2 cellular contexts compared by ENCODE assay signal in genomic region chr17:50380369-50381259, GRCh38.
TF ChIP-seq lines count a peak whose summit lies in the region.

No MANE protein-coding gene starts in this region.

TF ChIP-seq in A549, 52 proteins besides CTCF, POLR2A, EP300 and RAD21:
- peak; percentile 47; the same call in 1 of the 2 replicates for TF ChIP-seq FOSB (CRISPR knock-in tag; IDR thresholded peaks at IDR 0.05)
- peak; percentile 3 for TF ChIP-seq TFCP2L1 (CRISPR knock-in tag; IDR thresholded peaks at IDR 0.05)
- TF ChIP-seq EHF (CRISPR knock-in tag; IDR thresholded peaks at IDR 0.05), result no peak
- TF ChIP-seq HOXB13 (CRISPR knock-in tag; IDR thresholded peaks at IDR 0.05; ENCODE audit: low read depth), result no peak
- no peak for TF ChIP-seq RCOR1 (IDR thresholded peaks at IDR 0.05; ENCODE audit: low read depth, low read length)
- TF ChIP-seq RNF2 (IDR thresholded peaks at IDR 0.05; ENCODE audit: borderline replicate concordance, low read depth), result no peak
- no peak for TF ChIP-seq FOXS1 (CRISPR knock-in tag; IDR thresholded peaks at IDR 0.05)
- no peak for TF ChIP-seq KDM1A (IDR thresholded peaks at IDR 0.05; ENCODE audit: low read depth)
- peak; percentile 93 for TF ChIP-seq POLR2AphosphoS2 (conservative IDR thresholded peaks at IDR 0.05; ENCODE audit: low read length)
- TF ChIP-seq JUNB (IDR thresholded peaks at IDR 0.05), result no peak
- TF ChIP-seq RARB (CRISPR knock-in tag; IDR thresholded peaks at IDR 0.05), result no peak; the same call in 1 of the 2 replicates
- TF ChIP-seq MAFK (IDR thresholded peaks at IDR 0.05; ENCODE audit: partially characterized antibody), result no peak
- no peak for TF ChIP-seq CHD4 (IDR thresholded peaks at IDR 0.05; ENCODE audit: borderline replicate concordance)
- TF ChIP-seq HOXA7 (CRISPR knock-in tag; IDR thresholded peaks at IDR 0.05), result peak; percentile 71; the same call in 1 of the 2 replicates
- no peak for TF ChIP-seq NPAS2 (CRISPR knock-in tag; IDR thresholded peaks at IDR 0.05; ENCODE audit: borderline replicate concordance)
- TF ChIP-seq TP53 (CRISPR knock-in tag; IDR thresholded peaks at IDR 0.05), result 0 out of 2 replicates have a peak, but pooled peaks have one; percentile 13
- no peak for TF ChIP-seq CBX2 (IDR thresholded peaks at IDR 0.05; ENCODE audit: borderline replicate concordance, low read depth)
- no peak for TF ChIP-seq REST (IDR thresholded peaks at IDR 0.05)
- TF ChIP-seq HES2 (IDR thresholded peaks at IDR 0.05), result no peak
- TF ChIP-seq RFX5 (IDR thresholded peaks at IDR 0.05), result no peak
TF ChIP-seq in A549: peak in this region for 5.

TF ChIP-seq in GM12891, 5 proteins besides CTCF, POLR2A, EP300 and RAD21:
- TF ChIP-seq PAX5 (IDR thresholded peaks at IDR 0.05; ENCODE audit: insufficient read depth, low read length, severe bottlenecking) (no peak), POLR2AphosphoS5 (IDR thresholded peaks at IDR 0.05; ENCODE audit: low read depth, low read length) (peak; percentile 78), SPI1 (IDR thresholded peaks at IDR 0.05; ENCODE audit: low read depth, low read length) (no peak), TAF1 (IDR thresholded peaks at IDR 0.05; ENCODE audit: low read depth, low read length) (no peak), POU2F2 (IDR thresholded peaks at IDR 0.05; ENCODE audit: low read depth, low read length) (0 out of 2 replicates have a peak, but pooled peaks have one; percentile 7)
